12 cellular contexts compared by ENCODE assay signal in genomic region chr6:154447929-154448328, GRCh38.
DNase-seq lines count a peak whose midpoint lies in the region; ATAC-seq, FAIRE-seq and TF ChIP-seq lines count a peak whose summit lies in the region.
"Had no signal": no experiment of that assay in that cellular context is flagged by ENCODE, and none has a peak within 500 bp of the region (broad histone marks: within the 10 kb centered on the region; RNA-seq: fewer than 3 reads in every experiment).

No MANE protein-coding gene starts in this region.

- FAIRE-seq in urothelium cell line (lab: Jason Lieb, UNC): no peak
- FAIRE-seq: D721Med had no signal

- H3K9me3 ChIP-seq in GM23248 (ENCODE audit: low read depth) (no peaks in the 10 kb centered on the region), sigmoid colon (no peaks in the 10 kb centered on the region), mammary epithelial cell (replicated peaks; ENCODE audit: insufficient read depth, low read length) (no peaks in the 10 kb centered on the region)
- H3K9me3 ChIP-seq: adrenal gland had no signal

- TF ChIP-seq CTCF in coronary artery (IDR thresholded peaks at IDR 0.05) (no peak), sigmoid colon (IDR thresholded peaks at IDR 0.05) (no peak), mammary epithelial cell (conservative IDR thresholded peaks at IDR 0.05 in 1 of 2, IDR thresholded peaks at IDR 0.05 in 1 of 2; ENCODE audit: extremely low read depth in 1 of 2, insufficient read depth in 1 of 2, low read depth in 1 of 2, low read length in 2 of 2) (no peak)

- 88 to 92% methylated on average over 2 of the region's 2 CpGs for WGBS in GM23248 (ENCODE audit: low coverage in 1 of 2, low lambda C conversion rate in 2 of 2, missing lambda C conversion rate in 2 of 2), 2 experiments
- 32 to 44% methylated on average over 2 of the region's 2 CpGs for WGBS in sigmoid colon, 2 donors
- WGBS in mammary epithelial cell (ENCODE audit: low coverage, missing lambda C conversion rate): 100% methylated on average over 2 of the region's 2 CpGs

- H4K20me1 ChIP-seq in GM23248 (ENCODE audit: insufficient read depth) (no peaks in the 10 kb centered on the region), mammary epithelial cell (ENCODE audit: insufficient read depth, low read length) (no peaks in the 10 kb centered on the region)

- H3K4me1 ChIP-seq in GM23248 (ENCODE audit: insufficient read depth) (peaks cover 9% of the 10 kb centered on the region), sigmoid colon (peaks cover 0 to 72% (median 51%) of the 10 kb centered on the region in 4 donors), mammary epithelial cell (ENCODE audit: insufficient read depth, low read length) (no peaks in the 10 kb centered on the region)

- BruUV-seq in mammary epithelial cell (replicated peaks; lab: Mats Ljungman, UMichigan): no TSS peak

- ATAC-seq in left lobe of liver: no peak

- H3K36me3 ChIP-seq in GM23248 (ENCODE audit: low read depth) (no peaks in the 10 kb centered on the region), sigmoid colon (no peaks in the 10 kb centered on the region), mammary epithelial cell (ENCODE audit: insufficient read depth, low read length) (no peaks in the 10 kb centered on the region)
- H3K36me3 ChIP-seq: adrenal gland had no signal

- H3F3A ChIP-seq in GM23248 (ENCODE audit: insufficient read depth): peaks cover 13% of the 10 kb centered on the region

- intact Hi-C loops in sigmoid colon (cut with DNase I) (loop anchor here (2.0 kb wide), 2 partner anchors 37 to 63 kb away; partner anchors contain the start of gene CNKSR3), mammary epithelial cell (cut with micrococcal nuclease) (no loop called here)

- H3K27ac ChIP-seq in GM23248 (peak overlapping the region; percentile 33; the same call in 1 of the 2 replicates), coronary artery (no peak overlapping the region), sigmoid colon (peak overlapping the region; percentile 79 to 90 (median 82)), mammary epithelial cell (ENCODE audit: insufficient read depth, low read depth, low read length) (no peak overlapping the region)
- H3K27ac ChIP-seq: adrenal gland had no signal

- H3K79me2 ChIP-seq in GM23248 (ENCODE audit: insufficient read depth): no peaks in the 10 kb centered on the region
- H3K79me2 ChIP-seq in mammary epithelial cell (ENCODE audit: insufficient read depth, low read length): no peaks in the 10 kb centered on the region

- DNase-seq in GM23248 (peak; percentile 13), NCI-H345 (lab: John Stamatoyannopoulos, UW) (peak; percentile 68), coronary artery (ENCODE audit: low spot score) (no peak), sigmoid colon (no peak), left lobe of liver (ENCODE audit: low spot score) (no peak), NCI-H446 treated with DMSO at 0.1 percent for 48 hours (lab: John Stamatoyannopoulos, UW) (no peak), mammary epithelial cell (no peak), urothelium cell line (ENCODE audit: low spot score) (no peak)
- DNase-seq: activated CD4-positive, alpha-beta memory T cell treated with anti-CD3 and anti-CD28 coated beads, Interleukin-2, amount 10 ng/mL, durations not matched to agents 7 days and 5 days; adrenal gland; stimulated activated CD8-positive, alpha-beta memory T cell treated with anti-CD3 and anti-CD28 coated beads, Interleukin-4, amount 100 ng/mL, for 48 hours had no signal

- dilution Hi-C loops in mammary epithelial cell (cut with HindIII; ENCODE audit: low sequenced_read_pairs): no loop called here

- H3K4me3 ChIP-seq in GM23248 (no peak overlapping the region), coronary artery (peak overlapping the region; percentile 55), sigmoid colon (peak overlapping the region in 1 of 4 donors; percentile 20), mammary epithelial cell (replicated peaks in 1 of 3; ENCODE audit: insufficient read depth in 1 of 3, low read depth in 2 of 3, low read length in 3 of 3) (no peak overlapping the region)
- H3K4me3 ChIP-seq: adrenal gland had no signal

- CTCF ChIA-PET in mammary epithelial cell (lab: Charles Lee; ENCODE audit: low non-redundant PET): no interaction called here

- H3K9ac ChIP-seq in GM23248 (0 out of 2 replicates have a peak overlapping the region, but pooled peaks have one; percentile 34), mammary epithelial cell (ENCODE audit: insufficient read depth, low read length) (no peak overlapping the region)

- in situ Hi-C loops in GM23248 (cut with MboI): no loop called here
- in situ Hi-C loops in mammary epithelial cell (cut with MboI; ENCODE audit: low sequenced_read_pairs in 2 of 2): no loop called here

- no peaks in the 10 kb centered on the region for H3K9me2 ChIP-seq in GM23248 (ENCODE audit: insufficient read depth)

- H3K27me3 ChIP-seq in GM23248 (replicated peaks; ENCODE audit: insufficient read depth) (no peaks in the 10 kb centered on the region), sigmoid colon (no peaks in the 10 kb centered on the region), mammary epithelial cell (ENCODE audit: insufficient read depth, low read length) (no peaks in the 10 kb centered on the region)
- H3K27me3 ChIP-seq: adrenal gland had no signal

- no peak for TF ChIP-seq EP300 in sigmoid colon (IDR thresholded peaks at IDR 0.05)

- no peak for TF ChIP-seq POLR2A in sigmoid colon (IDR thresholded peaks at IDR 0.05)

- H3K4me2 ChIP-seq in GM23248 (ENCODE audit: unreplicated experiment) (peak overlapping the region; percentile 62), mammary epithelial cell (ENCODE audit: insufficient read depth, low read depth, low read length) (no peak overlapping the region)

- H2AFZ ChIP-seq in GM23248: no peak overlapping the region
- no peak overlapping the region for H2AFZ ChIP-seq in mammary epithelial cell (ENCODE audit: low read depth, low read length)

Comparison
In these comparisons a context has a peak if more than half of its experiments do, and no peak if none do; other contexts are left out.
1. DNase-seq: peak in GM23248 (single experiment) and NCI-H345 (single experiment); none in coronary artery (single experiment), sigmoid colon (single experiment), left lobe of liver (single experiment), NCI-H446 treated with DMSO at 0.1 percent for 48 hours (single experiment), mammary epithelial cell (single experiment) and urothelium cell line (single experiment).
2. H3K27ac ChIP-seq: peak in GM23248 (single experiment) and sigmoid colon (4 of 4); none in coronary artery (0 of 2) and mammary epithelial cell (single experiment).